In genomic region chr11:73283316-73284035, GRCh38 we compare ENCODE assay signal across 1 cellular context.
TF ChIP-seq lines count a peak whose summit lies in the region.

No MANE protein-coding gene starts in this region.

TF ChIP-seq in HepG2, 621 proteins besides CTCF, POLR2A, EP300 and RAD21:
- TF ChIP-seq HOXA9 (CRISPR knock-in tag; IDR thresholded peaks at IDR 0.05; ENCODE audit: borderline replicate concordance) (no peak), ONECUT2 (CRISPR knock-in tag; IDR thresholded peaks at IDR 0.05) (no peak), PAX8 (CRISPR knock-in tag; IDR thresholded peaks at IDR 0.05; ENCODE audit: borderline replicate concordance) (no peak), CEBPB (IDR thresholded peaks at IDR 0.05; ENCODE audit: borderline replicate concordance, low read depth, low read length) (no peak), ZNF383 (CRISPR knock-in tag; IDR thresholded peaks at IDR 0.05; ENCODE audit: borderline replicate concordance) (no peak), NFYB (CRISPR knock-in tag; IDR thresholded peaks at IDR 0.05) (no peak), IKZF5 (CRISPR knock-in tag; IDR thresholded peaks at IDR 0.05) (no peak), ZBTB8A (CRISPR knock-in tag; IDR thresholded peaks at IDR 0.05; ENCODE audit: borderline replicate concordance, low read depth) (no peak), ZNF644 (CRISPR knock-in tag; IDR thresholded peaks at IDR 0.05; ENCODE audit: low read depth) (no peak), MLX (CRISPR knock-in tag; IDR thresholded peaks at IDR 0.05) (no peak), ELK4 (CRISPR knock-in tag; IDR thresholded peaks at IDR 0.05; ENCODE audit: borderline replicate concordance) (no peak), ZNF234 (CRISPR knock-in tag; conservative IDR thresholded peaks at IDR 0.05) (no peak), FUBP1 (CRISPR knock-in tag; IDR thresholded peaks at IDR 0.05; ENCODE audit: borderline replicate concordance) (no peak), ZNF703 (CRISPR knock-in tag; IDR thresholded peaks at IDR 0.05; ENCODE audit: borderline replicate concordance) (no peak), ZNF225 (CRISPR knock-in tag; IDR thresholded peaks at IDR 0.05) (no peak), AGO1 (IDR thresholded peaks at IDR 0.05; ENCODE audit: low read depth, low read length, poor library complexity, severe bottlenecking) (no peak), HNF1A (IDR thresholded peaks at IDR 0.05; ENCODE audit: low read depth) (no peak), HNF1A (CRISPR knock-in tag; IDR thresholded peaks at IDR 0.05; ENCODE audit: borderline replicate concordance) (no peak)
